In the genomic region with DNA sequence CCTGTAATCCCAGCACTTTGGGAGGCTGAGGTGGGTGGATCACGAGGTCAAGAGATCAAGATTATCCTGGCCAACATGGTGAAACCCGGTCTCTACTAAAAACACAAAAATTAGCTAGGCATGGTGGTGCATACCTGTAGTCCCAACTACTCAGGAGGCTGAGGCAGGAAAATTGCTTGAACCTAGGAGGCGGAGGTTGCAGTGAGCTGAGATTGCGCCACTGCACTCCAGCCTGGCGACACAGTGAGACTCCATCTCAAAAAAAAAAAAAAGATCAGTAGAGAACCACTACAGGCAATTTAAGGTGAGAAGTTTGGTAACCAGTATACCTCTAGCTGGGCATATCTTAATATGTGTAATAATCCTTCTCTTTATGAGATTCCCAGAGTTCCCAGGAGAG, we compare ENCODE assay signal across 8 cellular contexts. TPM values are rescaled to one million over a fixed set of nuclear protein-coding genes. Genes with fewer than 3 reads are reported as not detected.
DNase-seq lines count a peak whose midpoint lies in the region; ATAC-seq and TF ChIP-seq lines count a peak whose summit lies in the region.
"Not testable (repeated sequence)": the region's sequence is repeated elsewhere in the genome, so short reads cannot be mapped to it uniquely, and the experiment has no call there.

No MANE protein-coding gene starts in this region.

- H3K4me1 Mint-ChIP-seq in activated CD4-positive, alpha-beta memory T cell treated with anti-CD3 and anti-CD28 coated beads, Interleukin-2, amount 10 ng/mL, durations not matched to agents 7 days and 5 days = peaks cover 62% of the 10 kb centered on the region
- H3K4me1 Mint-ChIP-seq in activated T-helper 1 cell treated with anti-CD3 and anti-CD28 coated beads, Interleukin-12 subunit alpha, Interleukin-12 subunit beta, Interleukin-2, Interleukin-4 antibody, amounts not matched to agents 30 ng/mL and 10 ng/mL and 1 ng/mL, durations not matched to agents 14 hours and 24 hours and 36 hours (ENCODE audit: low read depth) = peaks cover 63% of the 10 kb centered on the region
- H3K4me1 Mint-ChIP-seq in activated naive CD8-positive, alpha-beta T cell treated with anti-CD3 and anti-CD28 coated beads, Interleukin-2, amount 50 U/mL, for 24 hours = peaks cover 81% of the 10 kb centered on the region
- H3K4me1 Mint-ChIP-seq in stimulated activated naive CD8-positive, alpha-beta T cell treated with anti-CD3 and anti-CD28 coated beads, Interleukin-15, amount 100 ng/mL, for 72 hours = peaks cover 76% of the 10 kb centered on the region

- not testable (repeated sequence) for TF ChIP-seq CTCF in RWPE1 (conservative IDR thresholded peaks at IDR 0.05; ENCODE audit: low read depth); psoas muscle (IDR thresholded peaks at IDR 0.05)

- not testable (repeated sequence) for DNase-seq in RWPE1 (ENCODE audit: low spot score); activated CD4-positive, alpha-beta memory T cell treated with anti-CD3 and anti-CD28 coated beads, Interleukin-2, amount 10 ng/mL, durations not matched to agents 7 days and 5 days; activated T-helper 1 cell treated with anti-CD3 and anti-CD28 coated beads, Interleukin-12 subunit alpha, Interleukin-12 subunit beta, Interleukin-2, Interleukin-4 antibody, amounts not matched to agents 30 ng/mL and 10 ng/mL and 1 ng/mL, durations not matched to agents 14 hours and 24 hours and 36 hours (ENCODE audit: low spot score); activated naive CD8-positive, alpha-beta T cell treated with anti-CD3 and anti-CD28 coated beads, Interleukin-2, amount 50 U/mL, for 24 hours; left lobe of liver (ENCODE audit: low spot score); psoas muscle; stimulated activated naive CD8-positive, alpha-beta T cell treated with anti-CD3 and anti-CD28 coated beads, Interleukin-15, amount 100 ng/mL, for 72 hours

- not testable (repeated sequence) for H3K27me3 Mint-ChIP-seq in activated CD4-positive, alpha-beta memory T cell treated with anti-CD3 and anti-CD28 coated beads, Interleukin-2, amount 10 ng/mL, durations not matched to agents 7 days and 5 days; activated T-helper 1 cell treated with anti-CD3 and anti-CD28 coated beads, Interleukin-12 subunit alpha, Interleukin-12 subunit beta, Interleukin-2, Interleukin-4 antibody, amounts not matched to agents 30 ng/mL and 10 ng/mL and 1 ng/mL, durations not matched to agents 14 hours and 24 hours and 36 hours (ENCODE audit: insufficient read depth); activated naive CD8-positive, alpha-beta T cell treated with anti-CD3 and anti-CD28 coated beads, Interleukin-2, amount 50 U/mL, for 24 hours; stimulated activated naive CD8-positive, alpha-beta T cell treated with anti-CD3 and anti-CD28 coated beads, Interleukin-15, amount 100 ng/mL, for 72 hours

- not testable (repeated sequence) for H3K9me3 Mint-ChIP-seq in activated CD4-positive, alpha-beta memory T cell treated with anti-CD3 and anti-CD28 coated beads, Interleukin-2, amount 10 ng/mL, durations not matched to agents 7 days and 5 days; activated T-helper 1 cell treated with anti-CD3 and anti-CD28 coated beads, Interleukin-12 subunit alpha, Interleukin-12 subunit beta, Interleukin-2, Interleukin-4 antibody, amounts not matched to agents 30 ng/mL and 10 ng/mL and 1 ng/mL, durations not matched to agents 14 hours and 24 hours and 36 hours; activated naive CD8-positive, alpha-beta T cell treated with anti-CD3 and anti-CD28 coated beads, Interleukin-2, amount 50 U/mL, for 24 hours; stimulated activated naive CD8-positive, alpha-beta T cell treated with anti-CD3 and anti-CD28 coated beads, Interleukin-15, amount 100 ng/mL, for 72 hours

- H3K4me3 Mint-ChIP-seq in activated CD4-positive, alpha-beta memory T cell treated with anti-CD3 and anti-CD28 coated beads, Interleukin-2, amount 10 ng/mL, durations not matched to agents 7 days and 5 days = not testable (repeated sequence)
- H3K4me3 Mint-ChIP-seq in activated T-helper 1 cell treated with anti-CD3 and anti-CD28 coated beads, Interleukin-12 subunit alpha, Interleukin-12 subunit beta, Interleukin-2, Interleukin-4 antibody, amounts not matched to agents 30 ng/mL and 10 ng/mL and 1 ng/mL, durations not matched to agents 14 hours and 24 hours and 36 hours = peak overlapping the region; percentile 15
- peak overlapping the region; percentile 42 for H3K4me3 Mint-ChIP-seq in activated naive CD8-positive, alpha-beta T cell treated with anti-CD3 and anti-CD28 coated beads, Interleukin-2, amount 50 U/mL, for 24 hours
- peak overlapping the region; percentile 54 to 55 for H3K4me3 Mint-ChIP-seq in stimulated activated naive CD8-positive, alpha-beta T cell treated with anti-CD3 and anti-CD28 coated beads, Interleukin-15, amount 100 ng/mL, for 72 hours

- not testable (repeated sequence) for ATAC-seq in activated naive CD8-positive, alpha-beta T cell treated with anti-CD3 and anti-CD28 coated beads, Interleukin-2, amount 50 U/mL, for 24 hours; psoas muscle; stimulated activated naive CD8-positive, alpha-beta T cell treated with anti-CD3 and anti-CD28 coated beads, Interleukin-15, amount 100 ng/mL, for 72 hours
- peak; percentile 10 for ATAC-seq in left lobe of liver

- not testable (repeated sequence) for TF ChIP-seq RAD21 in Ishikawa (IDR thresholded peaks at IDR 0.05; ENCODE audit: low read depth)

- POLR2A ChIA-PET in RWPE1 (lab: Yijun Ruan, JAX; ENCODE audit: low non-redundant PET) = not testable (repeated sequence)
- POLR2A ChIA-PET in activated CD4-positive, alpha-beta memory T cell treated with anti-CD3 and anti-CD28 coated beads, Interleukin-2, amount 10 ng/mL, durations not matched to agents 7 days and 5 days (lab: Charles Lee) = interaction anchor here (0.8 to 2.8 kb wide), 2 partner anchors 7 to 118 kb away, joined by 3 to 78 read pairs; partner anchors contain the start of gene EIF3J

- H3K9me3 ChIP-seq in psoas muscle = not testable (repeated sequence)

- H3K27me3 ChIP-seq in psoas muscle (ENCODE audit: insufficient read depth in 3 of 3, low read length in 2 of 3) = not testable (repeated sequence)

- TF ChIP-seq EP300 in Ishikawa (IDR thresholded peaks at IDR 0.05; ENCODE audit: borderline replicate concordance) = not testable (repeated sequence)

- H3K36me3 ChIP-seq in psoas muscle (ENCODE audit: insufficient read depth in 1 of 2, low read depth in 1 of 2) = peaks cover 3 to 25% of the 10 kb centered on the region in 2 donors

- H3K27ac ChIP-seq in RWPE1 (peak overlapping the region; percentile 25), psoas muscle (peak overlapping the region; percentile 80)

- intact Hi-C loops in activated T-helper 1 cell treated with anti-CD3 and anti-CD28 coated beads, Interleukin-12 subunit alpha, Interleukin-12 subunit beta, Interleukin-2, Interleukin-4 antibody, amounts not matched to agents 30 ng/mL and 10 ng/mL and 1 ng/mL, durations not matched to agents 14 hours and 24 hours and 36 hours (cut with micrococcal nuclease); psoas muscle (cut with DNase I): not testable (repeated sequence)

- not testable (repeated sequence) for H3K4me3 ChIP-seq in psoas muscle

- WGBS in psoas muscle, 3 donors = 90 to 93% (median 93%) methylated on average over 5 of the region's 5 CpGs

- H3K27ac Mint-ChIP-seq in activated CD4-positive, alpha-beta memory T cell treated with anti-CD3 and anti-CD28 coated beads, Interleukin-2, amount 10 ng/mL, durations not matched to agents 7 days and 5 days = peak overlapping the region; percentile 48
- not testable (repeated sequence) for H3K27ac Mint-ChIP-seq in activated T-helper 1 cell treated with anti-CD3 and anti-CD28 coated beads, Interleukin-12 subunit alpha, Interleukin-12 subunit beta, Interleukin-2, Interleukin-4 antibody, amounts not matched to agents 30 ng/mL and 10 ng/mL and 1 ng/mL, durations not matched to agents 14 hours and 24 hours and 36 hours; activated naive CD8-positive, alpha-beta T cell treated with anti-CD3 and anti-CD28 coated beads, Interleukin-2, amount 50 U/mL, for 24 hours; stimulated activated naive CD8-positive, alpha-beta T cell treated with anti-CD3 and anti-CD28 coated beads, Interleukin-15, amount 100 ng/mL, for 72 hours

- CTCF ChIA-PET in RWPE1 (lab: Yijun Ruan, JAX) = not testable (repeated sequence)
- CTCF ChIA-PET in activated CD4-positive, alpha-beta memory T cell treated with anti-CD3 and anti-CD28 coated beads, Interleukin-2, amount 10 ng/mL, durations not matched to agents 7 days and 5 days (lab: Charles Lee) = interaction anchor here (0.7 to 2.4 kb wide), 6 partner anchors 8 to 491 kb away, joined by 3 to 32 read pairs (median 6); partner anchors contain the start of gene EIF3J

- H3K36me3 Mint-ChIP-seq in activated CD4-positive, alpha-beta memory T cell treated with anti-CD3 and anti-CD28 coated beads, Interleukin-2, amount 10 ng/mL, durations not matched to agents 7 days and 5 days (ENCODE audit: low read depth) = peaks cover 49% of the 10 kb centered on the region
- peaks cover 40% of the 10 kb centered on the region for H3K36me3 Mint-ChIP-seq in activated T-helper 1 cell treated with anti-CD3 and anti-CD28 coated beads, Interleukin-12 subunit alpha, Interleukin-12 subunit beta, Interleukin-2, Interleukin-4 antibody, amounts not matched to agents 30 ng/mL and 10 ng/mL and 1 ng/mL, durations not matched to agents 14 hours and 24 hours and 36 hours (ENCODE audit: low read depth)
- H3K36me3 Mint-ChIP-seq in activated naive CD8-positive, alpha-beta T cell treated with anti-CD3 and anti-CD28 coated beads, Interleukin-2, amount 50 U/mL, for 24 hours (ENCODE audit: low read depth) = peaks cover 57% of the 10 kb centered on the region

- H3K4me1 ChIP-seq in psoas muscle = peaks cover 60% of the 10 kb centered on the region

TF ChIP-seq in Ishikawa, 13 proteins besides CTCF, POLR2A, EP300 and RAD21:
- TF ChIP-seq CEBPB (IDR thresholded peaks at IDR 0.05) = 0 out of 2 replicates have a peak, but pooled peaks have one; percentile 14

RNA-seq across cellular contexts. Expression of gene EIF3J, which starts 7.8 kb away (rescaled TPM):
- total RNA-seq in activated CD4-positive, alpha-beta memory T cell treated with anti-CD3 and anti-CD28 coated beads, Interleukin-2, amount 10 ng/mL, durations not matched to agents 7 days and 5 days = 10 to 100 TPM; 70.6 to 87.8 TPM
- total RNA-seq in activated T-helper 1 cell treated with anti-CD3 and anti-CD28 coated beads, Interleukin-12 subunit alpha, Interleukin-12 subunit beta, Interleukin-2, Interleukin-4 antibody, amounts not matched to agents 30 ng/mL and 10 ng/mL and 1 ng/mL, durations not matched to agents 14 hours and 24 hours and 36 hours = 163 and 168 TPM in 2 replicates
- total RNA-seq in left lobe of liver (33.0 TPM), psoas muscle (100 to 1,000 TPM; 123 to 233 (median 201) TPM)
- polyA plus RNA-seq in psoas muscle = 100 to 1,000 TPM; 162 to 238 (median 213) TPM
